Comparison of ENCODE assay signal across 9 cellular contexts in genomic region chr5:171521219-171521633, GRCh38.
DNase-seq lines count a peak whose midpoint lies in the region; ATAC-seq and TF ChIP-seq lines count a peak whose summit lies in the region.
"Had no signal": no experiment of that assay in that cellular context is flagged by ENCODE, and none has a peak within 500 bp of the region (broad histone marks: within the 10 kb centered on the region; RNA-seq: fewer than 3 reads in every experiment).

No MANE protein-coding gene starts in this region.

- H3K27ac Mint-ChIP-seq in WTC11, result peak overlapping the region; percentile 56; the same call in 1 of the 2 replicates

- POLR2A ChIA-PET in WTC11 (lab: Charles Lee), result interaction anchor here (1.5 kb wide), 1 partner anchor 15 kb away, joined by 4 read pairs; no protein-coding TSS in a partner anchor

- intact Hi-C loops in Right ventricle myocardium superior (cut with DNase I), result no loop called here

- ATAC-seq in WTC11, result peak; percentile 12
- peak; percentile 31 for ATAC-seq in Right ventricle myocardium superior (ENCODE audit: poor library complexity)
- no peak for ATAC-seq in HG02678 (IDR thresholded peaks at IDR 0.05; ENCODE audit: unreplicated experiment)

- DNase-seq in GM04504 (ENCODE audit: low read depth) (peak; percentile 75), WTC11 (ENCODE audit: low spot score) (no peak), Right ventricle myocardium superior (no peak), retinal pigment epithelial cell (ENCODE audit: low read depth) (peak; percentile 76), NCI-H1105 treated with DMSO at 0.1 percent for 48 hours (lab: John Stamatoyannopoulos, UW) (no peak), KG1 (lab: John Stamatoyannopoulos, UW) (no peak)
- no peak for DNase-seq in activated CD4-positive, alpha-beta T cell treated with anti-CD3 and anti-CD28 coated beads, Interleukin-2, amount 50 U/mL, for 48 hours

- H3K4me3 Mint-ChIP-seq in WTC11, result no peak overlapping the region
- H3K4me3 Mint-ChIP-seq: central memory CD8-positive, alpha-beta T cell had no signal

- H3K9me3 Mint-ChIP-seq in WTC11, result no peaks in the 10 kb centered on the region
- H3K9me3 Mint-ChIP-seq: central memory CD8-positive, alpha-beta T cell had no signal

- CTCF ChIA-PET in WTC11 (lab: Charles Lee), result interaction anchor here (0.6 to 2.4 kb wide), 9 partner anchors 17 to 538 kb away, joined by 3 to 14 read pairs (median 3); partner anchors contain the start of gene FGF18

- H3K27me3 Mint-ChIP-seq in WTC11 (ENCODE audit: low read depth), result peaks cover 25% of the 10 kb centered on the region

- no peaks in the 10 kb centered on the region for H3K36me3 Mint-ChIP-seq in WTC11

- H3K4me3 ChIP-seq in retinal pigment epithelial cell (ENCODE audit: low read length), result no peak overlapping the region

- no peak for TF ChIP-seq CTCF in WTC11 (IDR thresholded peaks at IDR 0.05)
- TF ChIP-seq CTCF in retinal pigment epithelial cell (conservative IDR thresholded peaks at IDR 0.05; ENCODE audit: low read depth, low read length), result peak; percentile 17

- peaks cover 67% of the 10 kb centered on the region for H3K4me1 Mint-ChIP-seq in WTC11
- H3K4me1 Mint-ChIP-seq: central memory CD8-positive, alpha-beta T cell had no signal

TF ChIP-seq in WTC11, 78 proteins besides CTCF, POLR2A, EP300 and RAD21:
- TF ChIP-seq ETV6 (CRISPR knock-in tag; IDR thresholded peaks at IDR 0.05), result no peak
- TF ChIP-seq NR3C1 (CRISPR knock-in tag; conservative IDR thresholded peaks at IDR 0.05; ENCODE audit: low read depth), result no peak
- TF ChIP-seq ATF6 (CRISPR knock-in tag; IDR thresholded peaks at IDR 0.05), result no peak
- no peak for TF ChIP-seq ZNF416 (CRISPR knock-in tag; IDR thresholded peaks at IDR 0.05)
- TF ChIP-seq GABPB1 (CRISPR knock-in tag; IDR thresholded peaks at IDR 0.05), result no peak

Comparison
In these comparisons a context has a peak if more than half of its experiments do, and no peak if none do; other contexts are left out.
1. DNase-seq: peak in GM04504 (single experiment) and retinal pigment epithelial cell (single experiment); none in WTC11 (single experiment), Right ventricle myocardium superior (single experiment), activated CD4-positive, alpha-beta T cell treated with anti-CD3 and anti-CD28 coated beads, Interleukin-2, amount 50 U/mL, for 48 hours (0 of 2), NCI-H1105 treated with DMSO at 0.1 percent for 48 hours (single experiment) and KG1 (single experiment).